Comparison of ENCODE assay signal across 10 cellular contexts in the genomic region with DNA sequence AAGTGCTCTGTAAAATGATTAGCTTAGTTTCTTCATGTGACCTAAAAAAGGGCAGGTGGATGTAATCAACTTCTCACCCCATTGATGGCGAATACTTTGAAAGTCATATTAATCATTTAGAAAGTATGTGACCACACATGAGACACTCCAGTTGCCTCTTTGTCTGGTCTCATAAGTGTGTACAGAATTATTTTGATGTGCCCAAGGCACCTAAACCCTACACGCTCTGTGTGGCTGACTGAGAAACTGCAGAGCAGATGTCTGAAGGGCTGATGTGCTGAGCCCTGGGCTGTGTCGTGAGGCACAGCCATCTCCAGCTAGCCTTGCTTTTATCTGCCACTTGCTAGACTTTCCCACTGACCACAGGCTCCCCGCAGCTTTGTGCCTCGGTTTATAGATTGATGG. TPM values are rescaled to one million over a fixed set of nuclear protein-coding genes. Genes with fewer than 3 reads are reported as not detected.
A peak's percentile ranks its signal among the peaks of the same experiment; 100 is the strongest.
DNase-seq lines count a peak whose midpoint lies in the region; ATAC-seq and TF ChIP-seq lines count a peak whose summit lies in the region.
"Had no signal": no experiment of that assay in that cellular context is flagged by ENCODE, and none has a peak within 500 bp of the region (broad histone marks: within the 10 kb centered on the region; RNA-seq: fewer than 3 reads in every experiment).

No MANE protein-coding gene starts in this region.

- H3K27me3 ChIP-seq in SJCRH30 (no peaks in the 10 kb centered on the region), A673 (replicated peaks; ENCODE audit: insufficient read depth, low read depth, low read length, poor library complexity) (no peaks in the 10 kb centered on the region), stomach (peaks cover 0 to 5% (median 0%) of the 10 kb centered on the region in 3 donors)

- peak overlapping the region; percentile 93 for H3K27ac ChIP-seq in SJCRH30
- no peak overlapping the region for H3K27ac ChIP-seq in A673 (ENCODE audit: low read depth, low read length, poor library complexity, severe bottlenecking)
- no peak overlapping the region for H3K27ac ChIP-seq in stomach
- H3K27ac ChIP-seq: psoas muscle had no signal

- BruUV-seq in A673 (replicated peaks; lab: Mats Ljungman, UMichigan), result no TSS peak

- TF ChIP-seq EP300 in stomach (IDR thresholded peaks at IDR 0.05), result no peak

- CTCF ChIA-PET in GM10248 (lab: Yijun Ruan, JAX) (interaction anchor here (1.1 to 3.6 kb wide), 5 partner anchors 18 to 229 kb away, joined by 3 to 8 read pairs (median 3); no protein-coding TSS in a partner anchor), A673 (lab: Charles Lee) (interaction anchor here (0.5 kb wide), 1 partner anchor 426 kb away, joined by 3 read pairs; no protein-coding TSS in a partner anchor)

- H3K36me3 ChIP-seq in SJCRH30 (no peaks in the 10 kb centered on the region), A673 (ENCODE audit: insufficient read depth, low read length, poor library complexity, severe bottlenecking) (no peaks in the 10 kb centered on the region), stomach (no peaks in the 10 kb centered on the region)

- POLR2A ChIA-PET in GM10248 (lab: Yijun Ruan, JAX) (interaction anchor here (0.5 kb wide), 1 partner anchor 69 kb away, joined by 4 read pairs; no protein-coding TSS in a partner anchor), A673 (lab: Charles Lee; ENCODE audit: low non-redundant PET) (no interaction called here)

- TF ChIP-seq CTCF in GM10248 (IDR thresholded peaks at IDR 0.05; ENCODE audit: control extremely low read depth, extremely low read depth, low read depth, missing control alignments), result no peak
- no peak for TF ChIP-seq CTCF in A673 (conservative IDR thresholded peaks at IDR 0.05; ENCODE audit: low read depth, low read length)
- no peak for TF ChIP-seq CTCF in omental fat pad (IDR thresholded peaks at IDR 0.05)
- no peak for TF ChIP-seq CTCF in stomach (IDR thresholded peaks at IDR 0.05)

- H3K4me1 ChIP-seq in SJCRH30, result peaks cover 60% of the 10 kb centered on the region
- peaks cover 45% of the 10 kb centered on the region for H3K4me1 ChIP-seq in A673 (ENCODE audit: insufficient read depth, low read length, poor library complexity, severe bottlenecking)
- peaks cover 6 to 21% (median 9%) of the 10 kb centered on the region in 4 donors for H3K4me1 ChIP-seq in stomach
- H3K4me1 ChIP-seq: psoas muscle had no signal

- WGBS in stomach, 5 donors, result 69 to 87% (median 84%) methylated on average over 5 of the region's 5 CpGs

- H3K9me3 ChIP-seq in SJCRH30 (replicated peaks), result no peaks in the 10 kb centered on the region
- H3K9me3 ChIP-seq in A673 (ENCODE audit: low read depth, low read length, poor library complexity, severe bottlenecking), result no peaks in the 10 kb centered on the region
- no peaks in the 10 kb centered on the region for H3K9me3 ChIP-seq in stomach
- H3K9me3 ChIP-seq: psoas muscle had no signal

- DNase-seq in GM10248 (ENCODE audit: extremely low spot score), result peak; percentile 30
- peak; percentile 82 to 86 for DNase-seq in SJCRH30
- no peak for DNase-seq in A673 (ENCODE audit: low spot score)
- DNase-seq in omental fat pad (ENCODE audit: low spot score), result no peak
- DNase-seq in stomach, result no peak
- no peak for DNase-seq in DMS79 treated with DMSO at 0.1 percent for 48 hours (lab: John Stamatoyannopoulos, UW)
- DNase-seq: psoas muscle had no signal

- intact Hi-C loops in A673 (cut with micrococcal nuclease; ENCODE audit: unreplicated experiment), result no loop called here
- intact Hi-C loops in stomach (cut with DNase I; ENCODE audit: low total_unique reads), result no loop called here

- TF ChIP-seq POLR2A in stomach (IDR thresholded peaks at IDR 0.05), result no peak

- no peak overlapping the region for H3K4me3 ChIP-seq in SJCRH30
- no peak overlapping the region for H3K4me3 ChIP-seq in A673 (ENCODE audit: low read depth, low read length, poor library complexity, severe bottlenecking)
- no peak overlapping the region for H3K4me3 ChIP-seq in stomach
- H3K4me3 ChIP-seq: psoas muscle had no signal

- ATAC-seq in GM19035 (IDR thresholded peaks at IDR 0.05; ENCODE audit: unreplicated experiment) (peak; percentile 100), HG02938 (IDR thresholded peaks at IDR 0.05; ENCODE audit: unreplicated experiment) (peak; percentile 100), omental fat pad (ENCODE audit: low FRiP score) (no peak)

RNA-seq across cellular contexts. Expression of a gene that starts 26.9 kb away (rescaled TPM):
- not detected in 2 replicates for total RNA-seq in SJCRH30 (2014; rRNA removed; shearing (Covaris generic))
- total RNA-seq in A673 (2021), result 0.09 and 0.37 TPM in 2 replicates
- total RNA-seq in omental fat pad, result 10 to 100 TPM in 1 of 4 donors, 1 to 10 TPM in 2, under 1 TPM in 1; 0.63 to 15.3 (median 7.2) TPM
- total RNA-seq in stomach, result 10 to 100 TPM; 18.2 to 50.4 (median 27.4) TPM
- 1 to 10 TPM; 1.7 to 3.9 (median 2.3) TPM for polyA plus RNA-seq in stomach
- total RNA-seq: NCI-H460 had no signal

Comparison
In these comparisons a context has a peak if more than half of its experiments do, and no peak if none do; other contexts are left out.
1. DNase-seq: peak in GM10248 (single experiment) and SJCRH30 (2 of 2); none in A673 (single experiment), omental fat pad (single experiment), stomach (single experiment) and DMS79 treated with DMSO at 0.1 percent for 48 hours (single experiment).